ENCODE assay signal across 11 cellular contexts in the genomic region with DNA sequence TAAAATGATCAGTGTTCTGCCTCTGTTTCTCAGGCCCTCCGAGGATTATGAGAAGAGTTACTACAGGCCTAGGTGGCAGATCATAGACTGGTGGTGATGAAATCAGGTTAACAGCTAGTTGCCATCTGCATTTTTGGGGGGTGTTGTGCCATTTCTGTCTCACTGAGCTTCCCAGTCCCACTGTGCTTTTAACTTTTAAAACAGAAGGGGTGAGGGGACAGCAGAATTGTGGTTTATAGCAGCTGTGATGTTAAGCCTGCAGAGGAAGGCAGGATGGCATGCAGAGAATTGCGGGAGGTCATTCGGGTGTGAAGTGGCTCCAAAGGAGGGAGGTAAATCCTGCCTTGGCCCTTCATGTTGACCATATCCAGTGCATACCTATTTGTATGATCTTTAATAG. TPM values are rescaled to one million over a fixed set of nuclear protein-coding genes. Genes with fewer than 3 reads are reported as not detected.
DNase-seq lines count a peak whose midpoint lies in the region; ATAC-seq lines count a peak whose summit lies in the region.
"Had no signal": no experiment of that assay in that cellular context is flagged by ENCODE, and none has a peak within 500 bp of the region (broad histone marks: within the 10 kb centered on the region; RNA-seq: fewer than 3 reads in every experiment).

No MANE protein-coding gene starts in this region.

- no peak for ATAC-seq in natural killer cell treated with Interleukin-12 subunit alpha and Interleukin-12 subunit beta and Interleukin-15 and Interleukin-18, amount 100 ng/mL, for 72 hours
- no peak for ATAC-seq in HG03521 (IDR thresholded peaks at IDR 0.05; ENCODE audit: unreplicated experiment)

- peak overlapping the region; percentile 24 to 81 for H3K27ac Mint-ChIP-seq in natural killer cell treated with Interleukin-12 subunit alpha and Interleukin-12 subunit beta and Interleukin-15 and Interleukin-18, amount 100 ng/mL, for 72 hours

- H3K4me3 Mint-ChIP-seq in natural killer cell treated with Interleukin-12 subunit alpha and Interleukin-12 subunit beta and Interleukin-15 and Interleukin-18, amount 100 ng/mL, for 72 hours, result peak overlapping the region; percentile 58

- DNase-seq in Caki2 (ENCODE audit: low read depth), result peak; percentile 30
- peak; percentile 67 for DNase-seq in KBM-7
- DNase-seq in astrocyte of the hippocampus (ENCODE audit: low read depth, low spot score), result peak; percentile 64
- no peak for DNase-seq in natural killer cell treated with Interleukin-12 subunit alpha and Interleukin-12 subunit beta and Interleukin-15 and Interleukin-18, amount 100 ng/mL, for 72 hours (ENCODE audit: low spot score)
- DNase-seq in inferior parietal cortex (ENCODE audit: extremely low spot score), result no peak
- DNase-seq in NCI-H82 treated with DMSO at 0.1 percent for 48 hours (lab: John Stamatoyannopoulos, UW; ENCODE audit: unreplicated experiment), result no peak
- no peak for DNase-seq in dermis blood vessel endothelial cell
- DNase-seq: NCI-H1930, ovary, uterus had no signal

- H3K27me3 Mint-ChIP-seq in natural killer cell treated with Interleukin-12 subunit alpha and Interleukin-12 subunit beta and Interleukin-15 and Interleukin-18, amount 100 ng/mL, for 72 hours, result no peaks in the 10 kb centered on the region

- in situ Hi-C loops in Caki2 (cut with HindIII; ENCODE audit: low pct_unique_long_range_greater_than_20kb, low sequenced_read_pairs) (no loop called here), KBM-7 (cut with MboI; ENCODE audit: low pct_unique_long_range_greater_than_20kb, low sequenced_read_pairs) (no loop called here)

- H3K4me1 Mint-ChIP-seq in natural killer cell treated with Interleukin-12 subunit alpha and Interleukin-12 subunit beta and Interleukin-15 and Interleukin-18, amount 100 ng/mL, for 72 hours (ENCODE audit: low read depth in 2 of 2), result peaks cover 55 to 69% of the 10 kb centered on the region in 2 donors

- peaks cover 22% of the 10 kb centered on the region for H3K36me3 Mint-ChIP-seq in natural killer cell treated with Interleukin-12 subunit alpha and Interleukin-12 subunit beta and Interleukin-15 and Interleukin-18, amount 100 ng/mL, for 72 hours

- H3K9me3 Mint-ChIP-seq in natural killer cell treated with Interleukin-12 subunit alpha and Interleukin-12 subunit beta and Interleukin-15 and Interleukin-18, amount 100 ng/mL, for 72 hours, result no peaks in the 10 kb centered on the region

RNA-seq across cellular contexts. Expression of a gene that starts 5.0 kb away (rescaled TPM):
- total RNA-seq in Caki2 (2014; rRNA removed; shearing (Covaris generic); ENCODE audit: low replicate concordance), result 24.8 and 31.6 TPM in 2 replicates
- 100 to 1,000 TPM; 139 to 146 TPM for total RNA-seq in natural killer cell treated with Interleukin-12 subunit alpha and Interleukin-12 subunit beta and Interleukin-15 and Interleukin-18, amount 100 ng/mL, for 72 hours
- 71.0 and 97.2 TPM in 2 replicates for total RNA-seq in dermis blood vessel endothelial cell

Comparison
In these comparisons a context has a peak if more than half of its experiments do, and no peak if none do; other contexts are left out.
1. DNase-seq: peak in Caki2 (single experiment), KBM-7 (single experiment) and astrocyte of the hippocampus (single experiment); none in natural killer cell treated with Interleukin-12 subunit alpha and Interleukin-12 subunit beta and Interleukin-15 and Interleukin-18, amount 100 ng/mL, for 72 hours (single experiment), inferior parietal cortex (single experiment), NCI-H82 treated with DMSO at 0.1 percent for 48 hours (single experiment) and dermis blood vessel endothelial cell (single experiment).